ENCODE assay signal across 8 cellular contexts in the genomic region with DNA sequence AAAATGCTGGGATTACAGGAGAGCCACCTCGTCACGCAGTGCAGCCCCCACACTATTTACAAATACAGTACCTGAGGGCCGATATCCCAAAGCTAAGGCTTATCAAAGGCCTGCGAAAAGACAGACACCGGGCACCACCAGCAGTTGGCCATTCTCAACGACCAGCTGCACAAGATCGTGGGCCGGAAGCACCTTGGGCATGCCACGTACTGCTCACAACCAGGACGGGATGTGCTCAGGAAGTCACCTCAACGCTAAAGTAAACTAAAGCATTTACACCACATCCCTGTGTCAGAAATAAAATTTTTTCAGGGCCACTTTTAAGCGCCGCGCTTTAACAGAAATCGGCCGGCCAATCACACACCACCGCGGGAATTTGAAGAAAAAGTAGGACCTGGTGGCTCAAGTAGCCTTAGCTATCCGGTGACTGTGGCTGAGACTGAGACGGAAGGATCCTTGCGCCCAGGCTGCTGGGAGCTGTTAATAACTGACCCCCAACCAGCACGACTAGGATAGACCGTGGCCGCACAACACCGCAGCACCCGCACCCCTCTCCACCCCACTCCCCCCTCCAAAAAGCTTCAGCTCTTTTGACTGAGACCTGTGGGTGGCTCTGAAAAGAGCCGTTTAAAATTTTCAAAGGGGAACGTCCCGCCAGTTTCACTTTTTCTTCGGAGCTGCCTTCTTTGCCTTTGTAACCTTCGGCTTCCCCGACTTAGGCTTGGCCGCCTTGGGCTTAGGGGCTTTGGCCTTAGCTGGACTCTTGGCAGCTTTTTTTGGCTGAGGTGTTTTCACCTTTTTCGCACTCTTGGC.
A peak's percentile ranks its signal among the peaks of the same experiment; 100 is the strongest.
DNase-seq lines count a peak whose midpoint lies in the region; ATAC-seq and TF ChIP-seq lines count a peak whose summit lies in the region.

No MANE protein-coding gene starts in this region.

- no peaks in the 10 kb centered on the region for H3K9me3 Mint-ChIP-seq in natural killer cell treated with Interleukin-12 subunit alpha and Interleukin-12 subunit beta and Interleukin-15 and Interleukin-18, amount 100 ng/mL, for 72 hours

- intact Hi-C loops in thyroid gland (cut with DNase I), result no loop called here

- TF ChIP-seq POLR2A in thyroid gland (IDR thresholded peaks at IDR 0.05), result no peak

- H3K4me1 Mint-ChIP-seq in natural killer cell treated with Interleukin-12 subunit alpha and Interleukin-12 subunit beta and Interleukin-15 and Interleukin-18, amount 100 ng/mL, for 72 hours (ENCODE audit: low read depth in 2 of 2), result peaks cover 33 to 41% of the 10 kb centered on the region in 2 donors

- peak overlapping the region; percentile 91 for H3K4me3 Mint-ChIP-seq in natural killer cell treated with Interleukin-12 subunit alpha and Interleukin-12 subunit beta and Interleukin-15 and Interleukin-18, amount 100 ng/mL, for 72 hours

- no peaks in the 10 kb centered on the region for H3K27me3 Mint-ChIP-seq in natural killer cell treated with Interleukin-12 subunit alpha and Interleukin-12 subunit beta and Interleukin-15 and Interleukin-18, amount 100 ng/mL, for 72 hours

- no peaks in the 10 kb centered on the region for H3K9me3 ChIP-seq in thyroid gland

- DNase-seq in GM12864 (ENCODE audit: low read depth) (peak; percentile 76), NCI-H748 (lab: John Stamatoyannopoulos, UW; ENCODE audit: unreplicated experiment) (peak; percentile 91), activated T-cell treated with anti-CD3 and anti-CD28 coated beads for 24 hours (ENCODE audit: low read depth) (peak; percentile 48), fibroblast of gingiva (ENCODE audit: low read depth) (peak; percentile 59), thyroid gland (peak; percentile 69 to 71), OCI-M2 (lab: John Stamatoyannopoulos, UW; ENCODE audit: unreplicated experiment) (no peak)
- DNase-seq in natural killer cell treated with Interleukin-12 subunit alpha and Interleukin-12 subunit beta and Interleukin-15 and Interleukin-18, amount 100 ng/mL, for 72 hours (ENCODE audit: low spot score), result peak; percentile 83

- H3K36me3 Mint-ChIP-seq in natural killer cell treated with Interleukin-12 subunit alpha and Interleukin-12 subunit beta and Interleukin-15 and Interleukin-18, amount 100 ng/mL, for 72 hours, result no peaks in the 10 kb centered on the region

- peak overlapping the region; percentile 91 to 100 for H3K27ac Mint-ChIP-seq in natural killer cell treated with Interleukin-12 subunit alpha and Interleukin-12 subunit beta and Interleukin-15 and Interleukin-18, amount 100 ng/mL, for 72 hours

- peaks cover 6% of the 10 kb centered on the region for H3K27me3 ChIP-seq in thyroid gland

- peak; percentile 46 for ATAC-seq in HG02588 (IDR thresholded peaks at IDR 0.05; ENCODE audit: unreplicated experiment)
- peak; percentile 73 to 81 for ATAC-seq in natural killer cell treated with Interleukin-12 subunit alpha and Interleukin-12 subunit beta and Interleukin-15 and Interleukin-18, amount 100 ng/mL, for 72 hours

- TF ChIP-seq CTCF in GM12864 (IDR thresholded peaks at IDR 0.05; ENCODE audit: low read depth, low read length, missing control alignments) (no peak), thyroid gland (IDR thresholded peaks at IDR 0.05) (no peak)

- peaks cover 0 to 5% of the 10 kb centered on the region in 2 donors for H3K4me1 ChIP-seq in thyroid gland

- WGBS in thyroid gland, 2 donors, result 1% methylated on average over 32 to 34 of the region's 34 CpGs

- no peaks in the 10 kb centered on the region for H3K36me3 ChIP-seq in thyroid gland

- H3K4me3 ChIP-seq in GM12864 (ENCODE audit: low read depth, low read length), result peak overlapping the region; percentile 66
- peak overlapping the region; percentile 16 to 33 (median 19) for H3K4me3 ChIP-seq in thyroid gland (replicated peaks in 1 of 3)

- H3K27ac ChIP-seq in thyroid gland, result peak overlapping the region; percentile 55 to 72 (median 55)
